ENCODE assay signal across 6 cellular contexts in genomic region chr2:156221703-156222102, GRCh38.
"Had no signal": no experiment of that assay in that cellular context is flagged by ENCODE, and none has a peak within 500 bp of the region (broad histone marks: within the 10 kb centered on the region; RNA-seq: fewer than 3 reads in every experiment).

No MANE protein-coding gene starts in this region.

- H3K4me1 ChIP-seq: HAP-1 had no signal

- H3K9me3 ChIP-seq: HAP-1 had no signal

- H3K36me3 ChIP-seq: HAP-1 had no signal

- H3K4me3 ChIP-seq: GM23338, HAP-1, K562 had no signal

- H3K27ac Mint-ChIP-seq: GM23338 had no signal

- H3K4me3 Mint-ChIP-seq: GM23338 had no signal

- DNase-seq: H7, IMR-90, KG1 had no signal
